ENCODE assay signal across 1 cellular context in genomic region chr7:134630237-134630636, GRCh38.
TF ChIP-seq lines count a peak whose summit lies in the region.

No MANE protein-coding gene starts in this region.

TF ChIP-seq in WTC11, 78 proteins besides CTCF, POLR2A, EP300 and RAD21 (continued from another document):
- TF ChIP-seq JUN (CRISPR knock-in tag; IDR thresholded peaks at IDR 0.05) = no peak
- TF ChIP-seq ARID4B (CRISPR knock-in tag; IDR thresholded peaks at IDR 0.05; ENCODE audit: borderline replicate concordance) = no peak
- no peak for TF ChIP-seq ERG (CRISPR knock-in tag; IDR thresholded peaks at IDR 0.05)
- TF ChIP-seq ZNF263 (CRISPR knock-in tag; IDR thresholded peaks at IDR 0.05; ENCODE audit: low read depth) = no peak
- no peak for TF ChIP-seq NFATC4 (CRISPR knock-in tag; IDR thresholded peaks at IDR 0.05)
- TF ChIP-seq IRF1 (CRISPR knock-in tag; IDR thresholded peaks at IDR 0.05) = no peak
- TF ChIP-seq ZBTB43 (CRISPR knock-in tag; IDR thresholded peaks at IDR 0.05) = no peak
- no peak for TF ChIP-seq FOXP1 (CRISPR knock-in tag; IDR thresholded peaks at IDR 0.05; ENCODE audit: borderline replicate concordance)
- TF ChIP-seq ZNF416 (CRISPR knock-in tag; IDR thresholded peaks at IDR 0.05) = no peak
- TF ChIP-seq E2F1 (CRISPR knock-in tag; IDR thresholded peaks at IDR 0.05) = no peak
- no peak for TF ChIP-seq IRF2 (CRISPR knock-in tag; IDR thresholded peaks at IDR 0.05; ENCODE audit: borderline replicate concordance, low read depth)
